Comparison of ENCODE assay signal across 8 cellular contexts in genomic region chr4:105708376-105709080, GRCh38. TPM values are rescaled to one million over a fixed set of nuclear protein-coding genes. Genes with fewer than 3 reads are reported as not detected.
DNase-seq lines count a peak whose midpoint lies in the region; ATAC-seq and TF ChIP-seq lines count a peak whose summit lies in the region.

Gene GSTCD (plus strand): TSS chr4:105708784. CDS start chr4:105717614, 8,830 bp downstream.
Gene INTS12 (minus strand): TSS chr4:105708689. CDS start chr4:105700005, 8,684 bp downstream.

- peak within 1 kb of the TSS; percentile 96 for H3K18ac ChIP-seq in H9 (ENCODE audit: insufficient read length, low read depth, low read length)

- H3K36me3 Mint-ChIP-seq in H9 (ENCODE audit: insufficient read depth in 1 of 3, low read depth in 3 of 3) (peaks cover 0 to 1% (median 0%) of the 10 kb centered on the region in 3 experiments; a peak in 2 of 7 replicates), nephron progenitor cell (ENCODE audit: low read depth) (peaks cover 25% of the 10 kb centered on the region)

- H4K91ac ChIP-seq in H9 (ENCODE audit: insufficient read length, low read depth, low read length) = no peak within 1 kb of the TSS

- no peak within 1 kb of the TSS for H3K56ac ChIP-seq in H9 (ENCODE audit: insufficient read length, low read depth, low read length)

- H3K36me3 ChIP-seq in MG63 = no peaks in the 10 kb centered on the region; the same call in 1 of the 2 replicates

- no peak within 1 kb of the TSS for H3K23ac ChIP-seq in H9 (ENCODE audit: insufficient read length, low read depth, low read length)

- no peak within 1 kb of the TSS for H2BK12ac ChIP-seq in H9 (ENCODE audit: insufficient read length, low read depth, low read length)

- no peak within 1 kb of the TSS for H2BK15ac ChIP-seq in H9 (ENCODE audit: low read depth, low read length)

- ATAC-seq in stimulated activated naive CD8-positive, alpha-beta T cell treated with anti-CD3 and anti-CD28 coated beads, Interleukin-15, amount 100 ng/mL, for 72 hours = peak; percentile 98

- H3K79me1 ChIP-seq in H9 (ENCODE audit: insufficient read depth, low read depth, low read length, poor library complexity, severe bottlenecking) = no peaks in the 10 kb centered on the region

- peak within 1 kb of the TSS; percentile 95 to 98 (median 96) for H3K27ac Mint-ChIP-seq in H9
- H3K27ac Mint-ChIP-seq in nephron progenitor cell = peak within 1 kb of the TSS; percentile 99
- H3K27ac Mint-ChIP-seq in stimulated activated naive CD8-positive, alpha-beta T cell treated with anti-CD3 and anti-CD28 coated beads, Interleukin-15, amount 100 ng/mL, for 72 hours = peak within 1 kb of the TSS; percentile 95 to 96

- TF ChIP-seq CTCF in H9 (conservative IDR thresholded peaks at IDR 0.05) (no peak), nephron progenitor cell (IDR thresholded peaks at IDR 0.05) (no peak)

- H2AK5ac ChIP-seq in H9 (ENCODE audit: insufficient read length, low read length) = no peak within 1 kb of the TSS

- peak within 1 kb of the TSS; percentile 96 for H3K14ac ChIP-seq in H9 (ENCODE audit: insufficient read depth, low read length)

- peak within 1 kb of the TSS; percentile 91 for H3K4me3 ChIP-seq in MG63

- no peak within 1 kb of the TSS; the same call in 1 of the 2 replicates for H3K4ac ChIP-seq in H9 (ENCODE audit: low read depth, low read length)

- no peak within 1 kb of the TSS for H3T11ph ChIP-seq in H9 (ENCODE audit: low read length)

- peaks cover 7% of the 10 kb centered on the region for H3K23me2 ChIP-seq in H9 (ENCODE audit: insufficient read length, low read depth, low read length, poor library complexity, severe bottlenecking)

- H4K20me1 ChIP-seq in H9 (ENCODE audit: control insufficient read depth, insufficient read depth, insufficient read length) = no peaks in the 10 kb centered on the region

- no peak within 1 kb of the TSS for H4K8ac ChIP-seq in H9 (replicated peaks; ENCODE audit: insufficient read length, low read depth, low read length)

- H4K5ac ChIP-seq in H9 (ENCODE audit: insufficient read length, low read depth, low read length) = peak within 1 kb of the TSS; percentile 29

- H3K27me3 ChIP-seq in H9 (ENCODE audit: insufficient read depth, low read length) (no peaks in the 10 kb centered on the region), MG63 (no peaks in the 10 kb centered on the region)

- H2BK120ac ChIP-seq in H9 (ENCODE audit: low read depth, low read length, poor library complexity, severe bottlenecking) = no peak within 1 kb of the TSS

- no peak within 1 kb of the TSS for H2BK20ac ChIP-seq in H9 (ENCODE audit: low read depth, low read length, poor library complexity, severe bottlenecking)

- H3K27me3 Mint-ChIP-seq in H9 (ENCODE audit: low read depth) (no peaks in the 10 kb centered on the region), nephron progenitor cell (ENCODE audit: low read depth, poor library complexity) (no peaks in the 10 kb centered on the region)
- H3K27me3 Mint-ChIP-seq in stimulated activated naive CD8-positive, alpha-beta T cell treated with anti-CD3 and anti-CD28 coated beads, Interleukin-15, amount 100 ng/mL, for 72 hours = no peaks in the 10 kb centered on the region

- peak within 1 kb of the TSS; percentile 90 for H3K9ac ChIP-seq in H9 (ENCODE audit: extremely low read depth, insufficient read length, low read length)

- no peaks in the 10 kb centered on the region for H3K9me3 ChIP-seq in H9 (ENCODE audit: control insufficient read depth, low read depth, low read length)
- no peaks in the 10 kb centered on the region for H3K9me3 ChIP-seq in MG63

- H3K79me2 ChIP-seq in H9 (ENCODE audit: insufficient read depth, low read length) = no peaks in the 10 kb centered on the region; the same call in 1 of the 2 replicates

- no peaks in the 10 kb centered on the region for H3K4me1 ChIP-seq in H9 (ENCODE audit: insufficient read depth, low read length)

- peak within 1 kb of the TSS; percentile 63 for H2AFZ ChIP-seq in H9 (ENCODE audit: low read length)

- H3K9me3 Mint-ChIP-seq in H9 = no peaks in the 10 kb centered on the region; a peak in 1 of 5 replicates
- peaks cover 11% of the 10 kb centered on the region for H3K9me3 Mint-ChIP-seq in nephron progenitor cell
- no peaks in the 10 kb centered on the region for H3K9me3 Mint-ChIP-seq in stimulated activated naive CD8-positive, alpha-beta T cell treated with anti-CD3 and anti-CD28 coated beads, Interleukin-15, amount 100 ng/mL, for 72 hours

- no peak within 1 kb of the TSS for H2BK5ac ChIP-seq in H9 (ENCODE audit: insufficient read length, low read length)

- H3K4me3 Mint-ChIP-seq in H9 (peak within 1 kb of the TSS; percentile 97), nephron progenitor cell (peak within 1 kb of the TSS; percentile 94)
- peak within 1 kb of the TSS; percentile 93 to 100 for H3K4me3 Mint-ChIP-seq in stimulated activated naive CD8-positive, alpha-beta T cell treated with anti-CD3 and anti-CD28 coated beads, Interleukin-15, amount 100 ng/mL, for 72 hours

- peaks cover 10% of the 10 kb centered on the region in 2 experiments for H3K4me1 Mint-ChIP-seq in H9
- H3K4me1 Mint-ChIP-seq in nephron progenitor cell = peaks cover 29% of the 10 kb centered on the region
- peaks cover 25% of the 10 kb centered on the region for H3K4me1 Mint-ChIP-seq in stimulated activated naive CD8-positive, alpha-beta T cell treated with anti-CD3 and anti-CD28 coated beads, Interleukin-15, amount 100 ng/mL, for 72 hours

- peak within 1 kb of the TSS; percentile 94 for H3K4me2 ChIP-seq in H9 (ENCODE audit: insufficient read depth, insufficient read length, low read length)

- H3K27ac ChIP-seq in H9 (ENCODE audit: insufficient read length, low read depth, low read length) = peak within 1 kb of the TSS; percentile 26

- DNase-seq in ELR (ENCODE audit: low read depth) = peak; percentile 94
- DNase-seq in H9 = peak; percentile 92
- DNase-seq in MG63 = peak; percentile 84
- peak; percentile 43 for DNase-seq in SHP77 treated with DMSO at 0.1 percent for 48 hours (lab: John Stamatoyannopoulos, UW)
- DNase-seq in activated gamma-delta T cell (lab: John Stamatoyannopoulos, UW) = peak; percentile 42
- DNase-seq in fibroblast of the conjunctiva (ENCODE audit: low read depth) = peak; percentile 82
- peak; percentile 93 for DNase-seq in nephron progenitor cell
- DNase-seq in stimulated activated naive CD8-positive, alpha-beta T cell treated with anti-CD3 and anti-CD28 coated beads, Interleukin-15, amount 100 ng/mL, for 72 hours = peak; percentile 84 to 91

- WGBS in H9 (ENCODE audit: extremely low coverage, insufficient read length, low lambda C conversion rate) = no CpG with 5 or more reads among the region's 58 CpGs

RNA-seq across cellular contexts. Expression of gene GSTCD, which starts in this region (rescaled TPM):
- total RNA-seq in H9 (2021) = 16.2 and 17.9 TPM in 2 replicates
- 10.4 and 10.9 TPM in 2 replicates for total RNA-seq in MG63 (2014; rRNA removed; shearing (Covaris generic); ENCODE audit: low replicate concordance)

RNA-seq across cellular contexts. Expression of gene INTS12, which starts in this region (rescaled TPM):
- total RNA-seq in H9 (2021) = 14.5 and 15.6 TPM in 2 replicates
- 8.3 and 14.0 TPM in 2 replicates for total RNA-seq in MG63 (2014; rRNA removed; shearing (Covaris generic); ENCODE audit: low replicate concordance)

Comparison
In these comparisons a context has a peak if more than half of its experiments do, and no peak if none do; other contexts are left out.
1. Peak in every context shown above with its lines: DNase-seq, ATAC-seq, H3K4me3 ChIP-seq and H3K27ac ChIP-seq.
2. DNase-seq: peak in every context shown above with its lines; median percentile 94 in ELR; 93 in nephron progenitor cell; 92 in H9; 88 in stimulated activated naive CD8-positive, alpha-beta T cell treated with anti-CD3 and anti-CD28 coated beads, Interleukin-15, amount 100 ng/mL, for 72 hours; 84 in MG63; 82 in fibroblast of the conjunctiva; 43 in SHP77 treated with DMSO at 0.1 percent for 48 hours; 42 in activated gamma-delta T cell.